In the genomic region with DNA sequence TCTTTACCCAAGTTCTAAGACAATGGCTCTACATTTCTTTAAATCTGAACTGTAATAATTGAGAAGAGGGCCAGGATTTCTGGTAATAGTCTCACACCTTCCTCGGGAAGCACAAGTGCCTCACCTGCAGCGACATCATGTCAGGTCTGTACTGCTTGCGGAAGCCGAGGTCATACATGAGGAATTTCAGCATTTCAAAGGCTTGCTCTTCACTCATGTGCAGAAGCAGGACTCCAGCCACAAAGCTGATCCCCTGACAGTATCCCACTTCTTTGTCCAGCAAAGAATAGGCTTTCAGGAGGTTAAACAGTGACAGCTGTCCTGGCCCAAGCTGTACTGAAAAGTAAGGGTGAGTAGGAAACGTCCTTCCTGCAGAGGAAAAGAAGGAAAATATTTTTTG, we compare ENCODE assay signal across 26 cellular contexts.
DNase-seq lines count a peak whose midpoint lies in the region; ATAC-seq and TF ChIP-seq lines count a peak whose summit lies in the region.
"Had no signal": no experiment of that assay in that cellular context is flagged by ENCODE, and none has a peak within 500 bp of the region (broad histone marks: within the 10 kb centered on the region; RNA-seq: fewer than 3 reads in every experiment).

No MANE protein-coding gene starts in this region.

- H3K14ac ChIP-seq in mesenchymal stem cell (ENCODE audit: low read length in 2 of 2): no peak overlapping the region

- 88% methylated on average over 5 of the region's 5 CpGs for WGBS in mesenchymal stem cell

- ATAC-seq in GM21447 (IDR thresholded peaks at IDR 0.05; ENCODE audit: unreplicated experiment): peak; percentile 6
- no peak for ATAC-seq in naive thymus-derived CD4-positive, alpha-beta T cell
- ATAC-seq: K562, Panc1, right cardiac atrium had no signal

- H3K36me3 ChIP-seq in Caco-2 (ENCODE audit: control insufficient read depth, insufficient read depth, low read length) (no peaks in the 10 kb centered on the region), mesenchymal stem cell (ENCODE audit: control insufficient read depth in 1 of 2, insufficient read depth in 2 of 2, low read depth in 1 of 2, low read length in 2 of 2) (peaks cover 0 to 14% of the 10 kb centered on the region in 2 experiments)
- peaks cover 0 to 30% (median 0%) of the 10 kb centered on the region in 3 experiments for H3K36me3 ChIP-seq in naive thymus-derived CD4-positive, alpha-beta T cell (ENCODE audit: control insufficient read depth in 2 of 3, insufficient read depth in 3 of 3, low read length in 3 of 3)

- BruUV-seq in Caco-2 (replicated peaks; lab: Mats Ljungman, UMichigan): no TSS peak

- peaks cover 1% of the 10 kb centered on the region for H3K9me3 Mint-ChIP-seq in Caco-2 (ENCODE audit: unreplicated experiment)
- no peaks in the 10 kb centered on the region for H3K9me3 Mint-ChIP-seq in activated T-helper 2 cell treated with anti-CD3 and anti-CD28 coated beads, Interferon-gamma antibody, Interleukin-2, Interleukin-4, amounts not matched to agents 10 μg/mL and 5 μg/mL and 100 μg/mL, durations not matched to agents 14 hours and 24 hours and 36 hours
- H3K9me3 Mint-ChIP-seq in naive thymus-derived CD4-positive, alpha-beta T cell: peaks cover 0 to under 1% (median 0%) of the 10 kb centered on the region in 11 donors
- H3K9me3 Mint-ChIP-seq: activated CD4-positive, alpha-beta memory T cell treated with anti-CD3 and anti-CD28 coated beads, Interleukin-2, amount 10 ng/mL, durations not matched to agents 7 days and 5 days; central memory CD8-positive, alpha-beta T cell; memory B cell had no signal

- H2BK120ac ChIP-seq in mesenchymal stem cell (ENCODE audit: low read depth, low read length): no peak overlapping the region

- H3K4me3 ChIP-seq in Caco-2 (ENCODE audit: low read depth, low read length) (no peak overlapping the region), mesenchymal stem cell (ENCODE audit: insufficient read depth in 1 of 2, low read depth in 1 of 2, low read length in 2 of 2) (no peak overlapping the region)
- H3K4me3 ChIP-seq in naive thymus-derived CD4-positive, alpha-beta T cell (ENCODE audit: low read length): no peak overlapping the region
- H3K4me3 ChIP-seq: ascending aorta, K562 had no signal

- no peak overlapping the region for H2BK5ac ChIP-seq in mesenchymal stem cell (ENCODE audit: low read depth, low read length, poor library complexity, severe bottlenecking)

- H3K27ac Mint-ChIP-seq in Caco-2 (ENCODE audit: unreplicated experiment): peak overlapping the region; percentile 89
- peak overlapping the region; percentile 48 for H3K27ac Mint-ChIP-seq in activated T-helper 2 cell treated with anti-CD3 and anti-CD28 coated beads, Interferon-gamma antibody, Interleukin-2, Interleukin-4, amounts not matched to agents 10 μg/mL and 5 μg/mL and 100 μg/mL, durations not matched to agents 14 hours and 24 hours and 36 hours
- H3K27ac Mint-ChIP-seq in naive thymus-derived CD4-positive, alpha-beta T cell: peak overlapping the region in 5 of 9 donors; percentile 9 to 70 (median 30)
- H3K27ac Mint-ChIP-seq: activated CD4-positive, alpha-beta memory T cell treated with anti-CD3 and anti-CD28 coated beads, Interleukin-2, amount 10 ng/mL, durations not matched to agents 7 days and 5 days; memory B cell had no signal

- H3K4me1 ChIP-seq in Caco-2 (peaks cover 93% of the 10 kb centered on the region), mesenchymal stem cell (ENCODE audit: control insufficient read depth, insufficient read depth, low read depth, low read length) (no peaks in the 10 kb centered on the region)
- peaks cover 0 to 26% of the 10 kb centered on the region in 2 donors for H3K4me1 ChIP-seq in naive thymus-derived CD4-positive, alpha-beta T cell (ENCODE audit: control insufficient read depth in 2 of 2, insufficient read depth in 2 of 2, low read length in 2 of 2)
- H3K4me1 ChIP-seq: ascending aorta, parathyroid adenoma had no signal

- no peak overlapping the region for H3K4me2 ChIP-seq in mesenchymal stem cell (ENCODE audit: low read length, poor library complexity, severe bottlenecking)

- DNase-seq in Caco-2 (peak; percentile 67 to 73), KG1 (lab: John Stamatoyannopoulos, UW) (no peak), mesenchymal stem cell (no peak), T-helper 1 cell (no peak)
- no peak for DNase-seq in activated T-helper 2 cell treated with anti-CD3 and anti-CD28 coated beads, Interferon-gamma antibody, Interleukin-2, Interleukin-4, amounts not matched to agents 10 μg/mL and 5 μg/mL and 100 μg/mL, durations not matched to agents 14 hours and 24 hours and 36 hours (ENCODE audit: low spot score)
- DNase-seq in naive thymus-derived CD4-positive, alpha-beta T cell: no peak
- DNase-seq: activated CD4-positive, alpha-beta memory T cell treated with anti-CD3 and anti-CD28 coated beads, Interleukin-2, amount 10 ng/mL, durations not matched to agents 7 days and 5 days; activated naive CD4-positive, alpha-beta T cell treated with anti-CD3 and anti-CD28 coated beads, Interleukin-2, amount 50 U/mL, for 16 hours; C1 segment of cervical spinal cord; EL; glutamatergic neuron; GOT3; NCI-H1436 treated with DMSO at 0.1 percent for 48 hours; NCI-H524; NK-92 treated with Interleukin-12 subunit alpha and Interleukin-12 subunit beta, amount 100 ng/mL, for 24 hours; right cardiac atrium; SHP77 treated with DMSO at 0.1 percent for 48 hours; stimulated activated CD4-positive, alpha-beta T cell treated with anti-CD3 and anti-CD28 coated beads, Interleukin-4, amount 100 ng/mL, for 24 hours; stimulated activated naive CD4-positive, alpha-beta T cell treated with Interleukin-2 at 50 U/mL for 16 hours had no signal

- no peak overlapping the region for H3K9ac ChIP-seq in mesenchymal stem cell (ENCODE audit: low read length)
- H3K9ac ChIP-seq: parathyroid adenoma had no signal

- H3K27me3 ChIP-seq in Caco-2 (replicated peaks; ENCODE audit: control insufficient read depth, insufficient read depth, low read length) (no peaks in the 10 kb centered on the region), mesenchymal stem cell (ENCODE audit: control insufficient read depth in 1 of 2, insufficient read depth in 1 of 2, low read length in 2 of 2) (no peaks in the 10 kb centered on the region)
- no peaks in the 10 kb centered on the region for H3K27me3 ChIP-seq in naive thymus-derived CD4-positive, alpha-beta T cell (ENCODE audit: control insufficient read depth in 2 of 2, insufficient read depth in 2 of 2, low read length in 2 of 2)
- H3K27me3 ChIP-seq: ascending aorta had no signal

- H4K91ac ChIP-seq in mesenchymal stem cell (ENCODE audit: low read length): no peak overlapping the region

- H3K36me3 Mint-ChIP-seq in Caco-2 (ENCODE audit: insufficient read depth, unreplicated experiment): peaks cover 87% of the 10 kb centered on the region
- H3K36me3 Mint-ChIP-seq in activated T-helper 2 cell treated with anti-CD3 and anti-CD28 coated beads, Interferon-gamma antibody, Interleukin-2, Interleukin-4, amounts not matched to agents 10 μg/mL and 5 μg/mL and 100 μg/mL, durations not matched to agents 14 hours and 24 hours and 36 hours (ENCODE audit: low read depth): peaks cover 64% of the 10 kb centered on the region
- peaks cover 13 to 51% (median 28%) of the 10 kb centered on the region in 5 donors for H3K36me3 Mint-ChIP-seq in naive thymus-derived CD4-positive, alpha-beta T cell
- H3K36me3 Mint-ChIP-seq: memory B cell had no signal

- H3K23ac ChIP-seq in mesenchymal stem cell (ENCODE audit: low read length in 2 of 2): no peak overlapping the region

- H4K8ac ChIP-seq in mesenchymal stem cell (ENCODE audit: low read length): no peak overlapping the region

- no peak overlapping the region for H3K27ac ChIP-seq in naive thymus-derived CD4-positive, alpha-beta T cell (ENCODE audit: low read depth, low read length)
- no peak overlapping the region for H3K27ac ChIP-seq in mesenchymal stem cell (ENCODE audit: low read length, poor library complexity, severe bottlenecking)
- H3K27ac ChIP-seq: ascending aorta, parathyroid adenoma had no signal

- peak overlapping the region; percentile 54 for H3K4me3 Mint-ChIP-seq in Caco-2 (ENCODE audit: unreplicated experiment)
- H3K4me3 Mint-ChIP-seq in activated T-helper 2 cell treated with anti-CD3 and anti-CD28 coated beads, Interferon-gamma antibody, Interleukin-2, Interleukin-4, amounts not matched to agents 10 μg/mL and 5 μg/mL and 100 μg/mL, durations not matched to agents 14 hours and 24 hours and 36 hours (ENCODE audit: low read depth): no peak overlapping the region
- no peak overlapping the region for H3K4me3 Mint-ChIP-seq in naive thymus-derived CD4-positive, alpha-beta T cell
- H3K4me3 Mint-ChIP-seq: activated CD4-positive, alpha-beta memory T cell treated with anti-CD3 and anti-CD28 coated beads, Interleukin-2, amount 10 ng/mL, durations not matched to agents 7 days and 5 days; central memory CD8-positive, alpha-beta T cell; memory B cell had no signal

- H3K4me1 Mint-ChIP-seq in Caco-2 (ENCODE audit: low read depth, unreplicated experiment): peaks cover 58% of the 10 kb centered on the region
- peaks cover 61% of the 10 kb centered on the region for H3K4me1 Mint-ChIP-seq in activated T-helper 2 cell treated with anti-CD3 and anti-CD28 coated beads, Interferon-gamma antibody, Interleukin-2, Interleukin-4, amounts not matched to agents 10 μg/mL and 5 μg/mL and 100 μg/mL, durations not matched to agents 14 hours and 24 hours and 36 hours (ENCODE audit: low read depth)
- peaks cover 11 to 65% (median 49%) of the 10 kb centered on the region in 7 donors for H3K4me1 Mint-ChIP-seq in naive thymus-derived CD4-positive, alpha-beta T cell
- H3K4me1 Mint-ChIP-seq: activated CD4-positive, alpha-beta memory T cell treated with anti-CD3 and anti-CD28 coated beads, Interleukin-2, amount 10 ng/mL, durations not matched to agents 7 days and 5 days had no signal

- H3K79me1 ChIP-seq in mesenchymal stem cell (replicated peaks; ENCODE audit: low read length, poor library complexity, severe bottlenecking): no peaks in the 10 kb centered on the region

- POLR2A ChIA-PET in Caco-2 (lab: Charles Lee): no interaction called here
- POLR2A ChIA-PET in naive thymus-derived CD4-positive, alpha-beta T cell (lab: Charles Lee): no interaction called here

- H2AK5ac ChIP-seq in mesenchymal stem cell (ENCODE audit: low read length, severe bottlenecking): no peak overlapping the region

- H2AFZ ChIP-seq in mesenchymal stem cell (ENCODE audit: low read depth, low read length): no peak overlapping the region
- H2AFZ ChIP-seq: parathyroid adenoma had no signal

- intact Hi-C loops in Caco-2 (cut with micrococcal nuclease; ENCODE audit: unreplicated experiment): loop anchor here (1.0 to 5.0 kb wide), 3 partner anchors 8 to 248 kb away; partner anchors contain the start of gene UCHL3
- intact Hi-C loops in activated T-helper 2 cell treated with anti-CD3 and anti-CD28 coated beads, Interferon-gamma antibody, Interleukin-2, Interleukin-4, amounts not matched to agents 10 μg/mL and 5 μg/mL and 100 μg/mL, durations not matched to agents 14 hours and 24 hours and 36 hours (cut with micrococcal nuclease): no loop called here
- intact Hi-C loops in naive thymus-derived CD4-positive, alpha-beta T cell (cut with micrococcal nuclease): no loop called here

- no peak overlapping the region for H2BK15ac ChIP-seq in mesenchymal stem cell (ENCODE audit: low read depth, poor library complexity, severe bottlenecking)

- no peak for TF ChIP-seq CTCF in Caco-2 (IDR thresholded peaks at IDR 0.05; ENCODE audit: insufficient read depth in 1 of 2, low read depth in 1 of 2, low read length in 1 of 2, severe bottlenecking in 1 of 2, unreplicated experiment in 1 of 2)

- H3K4ac ChIP-seq in mesenchymal stem cell (ENCODE audit: low read depth in 1 of 2, low read length in 2 of 2): no peak overlapping the region

- no peak overlapping the region for H2BK12ac ChIP-seq in mesenchymal stem cell (ENCODE audit: low read length in 2 of 2)

- H3K18ac ChIP-seq in mesenchymal stem cell (ENCODE audit: low read depth in 1 of 2, low read length in 2 of 2): peak overlapping the region in 1 of 2 experiments; percentile 48

- H3K9me3 ChIP-seq in Caco-2: no peaks in the 10 kb centered on the region
- H3K9me3 ChIP-seq in naive thymus-derived CD4-positive, alpha-beta T cell (ENCODE audit: control insufficient read depth in 2 of 3, low read length in 3 of 3): no peaks in the 10 kb centered on the region
- H3K9me3 ChIP-seq in mesenchymal stem cell (ENCODE audit: control insufficient read depth, low read length): no peaks in the 10 kb centered on the region
- H3K9me3 ChIP-seq: ascending aorta had no signal

- H3K27me3 Mint-ChIP-seq in Caco-2 (ENCODE audit: insufficient read depth, unreplicated experiment): no peaks in the 10 kb centered on the region
- no peaks in the 10 kb centered on the region for H3K27me3 Mint-ChIP-seq in activated T-helper 2 cell treated with anti-CD3 and anti-CD28 coated beads, Interferon-gamma antibody, Interleukin-2, Interleukin-4, amounts not matched to agents 10 μg/mL and 5 μg/mL and 100 μg/mL, durations not matched to agents 14 hours and 24 hours and 36 hours (ENCODE audit: low read depth)
- no peaks in the 10 kb centered on the region for H3K27me3 Mint-ChIP-seq in naive thymus-derived CD4-positive, alpha-beta T cell
- H3K27me3 Mint-ChIP-seq: activated CD4-positive, alpha-beta memory T cell treated with anti-CD3 and anti-CD28 coated beads, Interleukin-2, amount 10 ng/mL, durations not matched to agents 7 days and 5 days; central memory CD8-positive, alpha-beta T cell; memory B cell had no signal

- CTCF ChIA-PET in Caco-2 (lab: Charles Lee): no interaction called here
- CTCF ChIA-PET in naive thymus-derived CD4-positive, alpha-beta T cell (lab: Charles Lee): no interaction called here

Comparison
In these comparisons a context has a peak if more than half of its experiments do, and no peak if none do; other contexts are left out.
1. DNase-seq: peak in Caco-2 (2 of 2); none in activated T-helper 2 cell treated with anti-CD3 and anti-CD28 coated beads, Interferon-gamma antibody, Interleukin-2, Interleukin-4, amounts not matched to agents 10 μg/mL and 5 μg/mL and 100 μg/mL, durations not matched to agents 14 hours and 24 hours and 36 hours (single experiment), naive thymus-derived CD4-positive, alpha-beta T cell (0 of 9), KG1 (single experiment), mesenchymal stem cell (single experiment) and T-helper 1 cell (0 of 5).
2. H3K27ac Mint-ChIP-seq: peak in every context shown above with its lines; median percentile 89 in Caco-2; 48 in activated T-helper 2 cell treated with anti-CD3 and anti-CD28 coated beads, Interferon-gamma antibody, Interleukin-2, Interleukin-4, amounts not matched to agents 10 μg/mL and 5 μg/mL and 100 μg/mL, durations not matched to agents 14 hours and 24 hours and 36 hours; 30 in naive thymus-derived CD4-positive, alpha-beta T cell.